ENCODE assay signal across 23 cellular contexts in genomic region chr3:158354713-158355112, GRCh38.
DNase-seq lines count a peak whose midpoint lies in the region; ATAC-seq, FAIRE-seq and TF ChIP-seq lines count a peak whose summit lies in the region.
"Had no signal": no experiment of that assay in that cellular context is flagged by ENCODE, and none has a peak within 500 bp of the region (broad histone marks: within the 10 kb centered on the region; RNA-seq: fewer than 3 reads in every experiment).

No MANE protein-coding gene starts in this region.

- FAIRE-seq in urothelium cell line (lab: Jason Lieb, UNC) = no peak

- no peaks in the 10 kb centered on the region for H3K27me3 Mint-ChIP-seq in glutamatergic neuron (ENCODE audit: unreplicated experiment)
- H3K27me3 Mint-ChIP-seq in activated naive CD8-positive, alpha-beta T cell treated with anti-CD3 and anti-CD28 coated beads for 36 hours = no peaks in the 10 kb centered on the region
- H3K27me3 Mint-ChIP-seq: activated CD4-positive, alpha-beta T cell treated with anti-CD3 and anti-CD28 coated beads, Interleukin-2, amount 10 ng/mL, durations not matched to agents 24 days and 14 days; memory B cell had no signal

- H3K4me3 Mint-ChIP-seq in glutamatergic neuron (ENCODE audit: unreplicated experiment) = no peak overlapping the region
- no peak overlapping the region for H3K4me3 Mint-ChIP-seq in activated naive CD8-positive, alpha-beta T cell treated with anti-CD3 and anti-CD28 coated beads for 36 hours
- H3K4me3 Mint-ChIP-seq: activated CD4-positive, alpha-beta T cell treated with anti-CD3 and anti-CD28 coated beads, Interleukin-2, amount 10 ng/mL, durations not matched to agents 24 days and 14 days; memory B cell had no signal

- no peaks in the 10 kb centered on the region for H3K9me3 Mint-ChIP-seq in glutamatergic neuron (ENCODE audit: unreplicated experiment)
- peaks cover 1% of the 10 kb centered on the region for H3K9me3 Mint-ChIP-seq in activated naive CD8-positive, alpha-beta T cell treated with anti-CD3 and anti-CD28 coated beads for 36 hours
- H3K9me3 Mint-ChIP-seq: activated CD4-positive, alpha-beta T cell treated with anti-CD3 and anti-CD28 coated beads, Interleukin-2, amount 10 ng/mL, durations not matched to agents 24 days and 14 days had no signal

- no peaks in the 10 kb centered on the region for H4K20me1 ChIP-seq in BLaER1 treated with 17β-estradiol and CSF1 and Interleukin-3, amounts not matched to agents 10 nM and 100 nM

- H3K9ac ChIP-seq in BLaER1 treated with 17β-estradiol and CSF1 and Interleukin-3, amounts not matched to agents 10 nM and 100 nM = no peak overlapping the region; a peak in 1 of 22 replicates

- H3K4me2 ChIP-seq in BLaER1 treated with 17β-estradiol and CSF1 and Interleukin-3, amounts not matched to agents 10 nM and 100 nM = peak overlapping the region in 1 of 11 experiments; percentile 38; a peak in 3 of 22 replicates

- no peak overlapping the region for H3K4me3 ChIP-seq in BLaER1 treated with 17β-estradiol and CSF1 and Interleukin-3, amounts not matched to agents 10 nM and 100 nM
- H3K4me3 ChIP-seq: body of pancreas had no signal

- H3K36me3 Mint-ChIP-seq in glutamatergic neuron (ENCODE audit: unreplicated experiment) = no peaks in the 10 kb centered on the region
- H3K36me3 Mint-ChIP-seq in activated naive CD8-positive, alpha-beta T cell treated with anti-CD3 and anti-CD28 coated beads for 36 hours = peaks cover 17% of the 10 kb centered on the region

- no peak overlapping the region for H3K27ac Mint-ChIP-seq in glutamatergic neuron (ENCODE audit: unreplicated experiment)
- no peak overlapping the region for H3K27ac Mint-ChIP-seq in activated naive CD8-positive, alpha-beta T cell treated with anti-CD3 and anti-CD28 coated beads for 36 hours
- H3K27ac Mint-ChIP-seq: activated CD4-positive, alpha-beta T cell treated with anti-CD3 and anti-CD28 coated beads, Interleukin-2, amount 10 ng/mL, durations not matched to agents 24 days and 14 days; activated T-helper 2 cell treated with anti-CD3 and anti-CD28 coated beads, Interferon-gamma antibody, Interleukin-2, Interleukin-4, amounts not matched to agents 10 μg/mL and 5 μg/mL and 100 μg/mL, durations not matched to agents 14 hours and 24 hours and 36 hours; memory B cell had no signal

- ATAC-seq in GM19438 (IDR thresholded peaks at IDR 0.05; ENCODE audit: low read depth, unreplicated experiment) = peak; percentile 58
- ATAC-seq in HG02970 (IDR thresholded peaks at IDR 0.05; ENCODE audit: low FRiP score, unreplicated experiment) = peak; percentile 53
- ATAC-seq: body of pancreas, Right ventricle myocardium inferior had no signal

- no peak for TF ChIP-seq CTCF in glutamatergic neuron (IDR thresholded peaks at IDR 0.05; ENCODE audit: partially characterized antibody, unreplicated experiment)

- no peaks in the 10 kb centered on the region for H3K27me3 ChIP-seq in BLaER1 treated with 17β-estradiol and CSF1 and Interleukin-3, amounts not matched to agents 10 nM and 100 nM
- H3K27me3 ChIP-seq: body of pancreas had no signal

- H3K27ac ChIP-seq in BLaER1 treated with 17β-estradiol and CSF1 and Interleukin-3, amounts not matched to agents 10 nM and 100 nM = peak overlapping the region in 7 of 11 experiments; percentile 30 to 93 (median 89); a peak in 14 of 22 replicates
- H3K27ac ChIP-seq: body of pancreas had no signal

- H3K4me1 Mint-ChIP-seq in glutamatergic neuron (ENCODE audit: low read depth, unreplicated experiment) = no peaks in the 10 kb centered on the region
- no peaks in the 10 kb centered on the region for H3K4me1 Mint-ChIP-seq in activated naive CD8-positive, alpha-beta T cell treated with anti-CD3 and anti-CD28 coated beads for 36 hours
- H3K4me1 Mint-ChIP-seq: activated CD4-positive, alpha-beta T cell treated with anti-CD3 and anti-CD28 coated beads, Interleukin-2, amount 10 ng/mL, durations not matched to agents 24 days and 14 days had no signal

- peaks cover 7 to 23% (median 12%) of the 10 kb centered on the region in 11 experiments for H3K36me3 ChIP-seq in BLaER1 treated with 17β-estradiol and CSF1 and Interleukin-3, amounts not matched to agents 10 nM and 100 nM

- H3K9me3 ChIP-seq in BLaER1 treated with 17β-estradiol and CSF1 and Interleukin-3, amounts not matched to agents 10 nM and 100 nM (replicated peaks in 1 of 11) = peaks cover 9 to 35% (median 22%) of the 10 kb centered on the region in 11 experiments
- H3K9me3 ChIP-seq: body of pancreas had no signal

- DNase-seq in NAMALWA (ENCODE audit: low spot score) (peak; percentile 28), glutamatergic neuron (no peak), HPDE6-E6E7 (ENCODE audit: extremely low spot score) (no peak), urothelium cell line (ENCODE audit: low spot score) (no peak)
- DNase-seq in activated naive CD8-positive, alpha-beta T cell treated with anti-CD3 and anti-CD28 coated beads for 36 hours = no peak
- DNase-seq: 8988T; activated CD4-positive, alpha-beta T cell treated with anti-CD3 and anti-CD28 coated beads, Interleukin-2, amount 10 ng/mL, durations not matched to agents 24 days and 14 days; AML-193; body of pancreas; DND-41; effector CD8-positive, alpha-beta T cell; foreskin melanocyte; NCI-H1436; NCI-H2171; NCI-H524 treated with DMSO at 0.1 percent for 48 hours; stimulated activated CD4-positive, alpha-beta T cell treated with anti-CD3 and anti-CD28 coated beads, Interleukin-4, amount 100 ng/mL, for 1 hour; trophoblast cell had no signal

- peaks cover 14 to 65% (median 33%) of the 10 kb centered on the region in 10 experiments for H3K4me1 ChIP-seq in BLaER1 treated with 17β-estradiol and CSF1 and Interleukin-3, amounts not matched to agents 10 nM and 100 nM
- H3K4me1 ChIP-seq: body of pancreas had no signal
